Comparison of ENCODE assay signal across 34 cellular contexts in the genomic region with DNA sequence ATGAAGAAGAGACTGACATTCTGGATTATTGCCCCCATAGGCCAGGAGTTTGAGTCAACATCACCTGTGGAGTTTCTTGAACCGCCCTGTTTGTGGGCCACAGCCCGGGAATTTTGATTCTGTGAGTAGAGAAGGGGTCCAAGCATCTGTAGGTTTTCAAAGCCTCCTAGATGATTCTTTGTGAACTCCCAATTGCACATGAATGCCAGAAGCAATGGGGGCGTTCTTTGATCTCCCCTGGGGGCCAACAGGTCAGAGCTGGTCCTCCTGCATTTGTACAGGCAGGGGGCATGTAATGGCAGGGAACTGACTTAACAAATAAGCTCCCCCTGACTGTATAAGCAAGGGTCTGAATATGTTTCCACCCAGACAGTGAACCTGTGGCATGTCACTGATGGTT.
"Had no signal": no experiment of that assay in that cellular context is flagged by ENCODE, and none has a peak within 500 bp of the region (broad histone marks: within the 10 kb centered on the region; RNA-seq: fewer than 3 reads in every experiment).

No MANE protein-coding gene starts in this region.

- H3K27ac ChIP-seq: brain microvascular endothelial cell, epithelial cell of prostate, esophagus squamous epithelium had no signal

- H3K27ac Mint-ChIP-seq: activated CD4-positive, alpha-beta memory T cell treated with anti-CD3 and anti-CD28 coated beads, Interleukin-2, amount 10 ng/mL, durations not matched to agents 7 days and 5 days; activated CD4-positive, alpha-beta T cell treated with anti-CD3 and anti-CD28 coated beads, Interleukin-2, amount 10 ng/mL, durations not matched to agents 7 days and 5 days; activated naive CD4-positive, alpha-beta T cell treated with anti-CD3 and anti-CD28 coated beads, Interleukin-2, amount 10 ng/mL, durations not matched to agents 7 days and 5 days; activated naive CD4-positive, alpha-beta T cell treated with anti-CD3 and anti-CD28 coated beads, Interleukin-2, amount 50 U/mL, for 72 hours; activated naive CD8-positive, alpha-beta T cell treated with anti-CD3 and anti-CD28 coated beads, Interleukin-2, amount 10 ng/mL, durations not matched to agents 7 days and 5 days; activated T-cell treated with anti-CD3 and anti-CD28 coated beads, Interleukin-2, amount 50 U/mL, for 24 hours; effector memory CD8-positive, alpha-beta T cell; T-helper 17 cell; T-helper 2 cell treated with Interferon-gamma antibody and Interleukin-4, amounts not matched to agents 5 μg/mL and 100 μg/mL, for 36 hours had no signal

- H3K4me3 ChIP-seq: esophagus squamous epithelium had no signal

- ATAC-seq: activated naive CD4-positive, alpha-beta T cell treated with anti-CD3 and anti-CD28 coated beads, Interleukin-2, amount 50 U/mL, for 72 hours; activated T-cell treated with anti-CD3 and anti-CD28 coated beads, Interleukin-2, amount 50 U/mL, for 72 hours; effector memory CD8-positive, alpha-beta T cell; T-helper 17 cell had no signal

- H3K27me3 Mint-ChIP-seq: activated CD4-positive, alpha-beta memory T cell treated with anti-CD3 and anti-CD28 coated beads, Interleukin-2, amount 10 ng/mL, durations not matched to agents 7 days and 5 days; activated CD4-positive, alpha-beta T cell treated with anti-CD3 and anti-CD28 coated beads, Interleukin-2, amount 10 ng/mL, durations not matched to agents 7 days and 5 days; activated naive CD4-positive, alpha-beta T cell treated with anti-CD3 and anti-CD28 coated beads, Interleukin-2, amount 10 ng/mL, durations not matched to agents 7 days and 5 days; activated T-cell treated with anti-CD3 and anti-CD28 coated beads, Interleukin-2, amount 50 U/mL, for 24 hours; effector memory CD8-positive, alpha-beta T cell; T-helper 17 cell had no signal

- H3K9me3 Mint-ChIP-seq: activated CD4-positive, alpha-beta memory T cell treated with anti-CD3 and anti-CD28 coated beads, Interleukin-2, amount 10 ng/mL, durations not matched to agents 7 days and 5 days; activated CD4-positive, alpha-beta T cell treated with anti-CD3 and anti-CD28 coated beads, Interleukin-2, amount 10 ng/mL, durations not matched to agents 7 days and 5 days; activated naive CD4-positive, alpha-beta T cell treated with anti-CD3 and anti-CD28 coated beads, Interleukin-2, amount 10 ng/mL, durations not matched to agents 7 days and 5 days; activated naive CD4-positive, alpha-beta T cell treated with anti-CD3 and anti-CD28 coated beads, Interleukin-2, amount 50 U/mL, for 72 hours; activated naive CD8-positive, alpha-beta T cell treated with anti-CD3 and anti-CD28 coated beads, Interleukin-2, amount 10 ng/mL, durations not matched to agents 7 days and 5 days; activated T-cell treated with anti-CD3 and anti-CD28 coated beads, Interleukin-2, amount 50 U/mL, for 24 hours; activated T-cell treated with anti-CD3 and anti-CD28 coated beads, Interleukin-2, amount 50 U/mL, for 72 hours; effector memory CD8-positive, alpha-beta T cell; T-helper 2 cell treated with Interferon-gamma antibody and Interleukin-4, amounts not matched to agents 5 μg/mL and 100 μg/mL, for 36 hours had no signal

- H3K4me1 Mint-ChIP-seq: activated CD4-positive, alpha-beta memory T cell treated with anti-CD3 and anti-CD28 coated beads, Interleukin-2, amount 10 ng/mL, durations not matched to agents 7 days and 5 days had no signal

- H3K4me3 Mint-ChIP-seq: activated CD4-positive, alpha-beta memory T cell treated with anti-CD3 and anti-CD28 coated beads, Interleukin-2, amount 10 ng/mL, durations not matched to agents 7 days and 5 days; activated CD4-positive, alpha-beta T cell treated with anti-CD3 and anti-CD28 coated beads, Interleukin-2, amount 10 ng/mL, durations not matched to agents 7 days and 5 days; activated naive CD4-positive, alpha-beta T cell treated with anti-CD3 and anti-CD28 coated beads, Interleukin-2, amount 10 ng/mL, durations not matched to agents 7 days and 5 days; activated naive CD8-positive, alpha-beta T cell treated with anti-CD3 and anti-CD28 coated beads, Interleukin-2, amount 10 ng/mL, durations not matched to agents 7 days and 5 days; activated T-cell treated with anti-CD3 and anti-CD28 coated beads, Interleukin-2, amount 50 U/mL, for 24 hours; activated T-cell treated with anti-CD3 and anti-CD28 coated beads, Interleukin-2, amount 50 U/mL, for 72 hours; effector memory CD8-positive, alpha-beta T cell; T-helper 17 cell; T-helper 2 cell treated with Interferon-gamma antibody and Interleukin-4, amounts not matched to agents 5 μg/mL and 100 μg/mL, for 36 hours had no signal

- H3K36me3 ChIP-seq: brain microvascular endothelial cell had no signal

- FAIRE-seq: astrocyte, colon, endometrium, endothelial cell of umbilical vein, frontal cortex had no signal

- H3K9me3 ChIP-seq: esophagus squamous epithelium had no signal

- H3K36me3 Mint-ChIP-seq: activated naive CD4-positive, alpha-beta T cell treated with anti-CD3 and anti-CD28 coated beads, Interleukin-2, amount 50 U/mL, for 72 hours; activated naive CD8-positive, alpha-beta T cell treated with anti-CD3 and anti-CD28 coated beads, Interleukin-2, amount 10 ng/mL, durations not matched to agents 7 days and 5 days had no signal

- DNase-seq: activated CD4-positive, alpha-beta memory T cell treated with anti-CD3 and anti-CD28 coated beads, Interleukin-2, amount 10 ng/mL, durations not matched to agents 7 days and 5 days; activated CD4-positive, alpha-beta T cell treated with anti-CD3 and anti-CD28 coated beads for 1 hour; activated CD4-positive, alpha-beta T cell treated with anti-CD3 and anti-CD28 coated beads for 4 hours; activated CD4-positive, alpha-beta T cell treated with anti-CD3 and anti-CD28 coated beads, Interleukin-2, amount 10 ng/mL, durations not matched to agents 7 days and 5 days; activated CD4-positive, alpha-beta T cell treated with anti-CD3 and anti-CD28 coated beads, Interleukin-2, amount 50 U/mL, for 4 hours; activated CD8-positive, alpha-beta memory T cell treated with anti-CD3 and anti-CD28 coated beads, Interleukin-2, amount 50 U/mL, for 48 hours; activated gamma-delta T cell; activated naive CD4-positive, alpha-beta T cell; activated naive CD4-positive, alpha-beta T cell treated with anti-CD3 and anti-CD28 coated beads, Interleukin-2, amount 10 ng/mL, durations not matched to agents 7 days and 5 days; activated naive CD8-positive, alpha-beta T cell treated with anti-CD3 and anti-CD28 coated beads, Interleukin-2, amount 10 ng/mL, durations not matched to agents 7 days and 5 days; activated T-cell treated with anti-CD3 and anti-CD28 coated beads for 4 hours; activated T-cell treated with anti-CD3 and anti-CD28 coated beads, Interleukin-2, amount 50 U/mL, for 24 hours; activated T-cell treated with anti-CD3 and anti-CD28 coated beads, Interleukin-2, amount 50 U/mL, for 72 hours; amniotic stem cell; anterior cingulate cortex; brain microvascular endothelial cell; caudate nucleus; cortex of kidney; dermis blood vessel endothelial cell; effector CD4-positive, alpha-beta T cell; effector memory CD8-positive, alpha-beta T cell; esophagus squamous epithelium; head of caudate nucleus; T-helper 1 cell; T-helper 17 cell; T1000 had no signal

- H3K27me3 ChIP-seq: brain microvascular endothelial cell, esophagus squamous epithelium had no signal
